ENCODE assay signal across 15 cellular contexts in the genomic region with DNA sequence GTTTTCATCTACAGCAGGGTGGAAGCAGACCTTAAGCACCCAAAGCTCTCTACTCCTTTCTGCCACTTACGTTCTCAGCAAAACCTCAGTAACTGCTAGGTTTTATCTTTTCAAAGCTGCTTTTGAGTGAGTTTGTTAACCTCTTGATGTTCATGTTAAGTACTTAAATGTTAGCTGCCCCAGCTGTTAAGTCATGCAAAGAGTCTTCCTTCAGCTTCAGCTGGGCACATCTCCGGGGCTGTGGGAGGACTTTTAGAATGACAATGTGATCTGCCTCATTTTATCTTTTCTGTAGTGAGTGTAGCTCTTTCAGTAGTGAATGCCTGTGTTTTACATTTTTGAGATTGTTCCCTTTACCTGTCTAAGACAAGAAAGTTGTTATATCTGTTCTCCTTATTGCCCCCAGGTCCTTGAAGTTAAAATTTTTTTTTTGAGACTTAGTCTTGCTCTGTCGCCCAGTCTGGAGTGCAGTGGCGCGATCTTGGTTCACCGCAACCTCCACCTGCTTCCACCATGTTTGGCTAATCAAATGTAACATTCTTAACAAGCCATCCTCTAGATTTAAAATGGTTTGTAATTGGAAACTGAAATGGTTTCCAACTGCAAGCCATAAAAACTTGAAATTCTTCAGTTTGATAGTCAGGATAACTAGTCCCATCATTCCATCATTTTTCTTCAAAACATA. TPM values are rescaled to one million over a fixed set of nuclear protein-coding genes. Genes with fewer than 3 reads are reported as not detected.
DNase-seq lines count a peak whose midpoint lies in the region; ATAC-seq and TF ChIP-seq lines count a peak whose summit lies in the region.
"Had no signal": no experiment of that assay in that cellular context is flagged by ENCODE, and none has a peak within 500 bp of the region (broad histone marks: within the 10 kb centered on the region; RNA-seq: fewer than 3 reads in every experiment).

No MANE protein-coding gene starts in this region.

- H3K36me3 Mint-ChIP-seq in naive B cell: peaks cover 0 to 5% of the 10 kb centered on the region in 2 donors

- DNase-seq in NCI-H82 (lab: John Stamatoyannopoulos, UW) (peak; percentile 11), NCI-H82 treated with DMSO at 0.1 percent for 48 hours (lab: John Stamatoyannopoulos, UW; ENCODE audit: unreplicated experiment) (no peak), OCI-M1 (lab: John Stamatoyannopoulos, UW) (peak; percentile 86), naive B cell (peak; percentile 23), mesenteric fat pad (ENCODE audit: low spot score) (no peak)
- DNase-seq: 8988T; activated effector memory CD4-positive, alpha-beta T cell treated with Interleukin-2 at 50 U/mL for 16 hours; colonic mucosa; NCI-H345; Right ventricle myocardium superior; stimulated activated CD4-positive, alpha-beta T cell treated with anti-CD3 and anti-CD28 coated beads, Interleukin-15, amount 100 ng/mL, for 24 hours had no signal

- H3K27me3 Mint-ChIP-seq in naive B cell: no peaks in the 10 kb centered on the region

- peak overlapping the region; percentile 33 to 81 (median 62) for H3K4me3 Mint-ChIP-seq in naive B cell

- peak; percentile 57 for ATAC-seq in GM21576 (IDR thresholded peaks at IDR 0.05; ENCODE audit: unreplicated experiment)
- ATAC-seq in naive B cell (ENCODE audit: low read depth in 2 of 2): peak; percentile 64 to 67
- no peak for ATAC-seq in SK-N-SH treated with all-trans-retinoic acid at 6 μM for 48 hours
- ATAC-seq in activated CD4-positive, CD25-positive, alpha-beta regulatory T cell treated with anti-CD3 and anti-CD28 coated beads, Interleukin-2, amount 50 U/mL, for 24 hours: no peak
- ATAC-seq: left lobe of liver had no signal

- peaks cover 42 to 73% (median 55%) of the 10 kb centered on the region in 3 donors for H3K4me1 Mint-ChIP-seq in naive B cell

- no peaks in the 10 kb centered on the region for H3K9me3 Mint-ChIP-seq in naive B cell

- peak overlapping the region; percentile 1 to 76 (median 68) for H3K27ac Mint-ChIP-seq in naive B cell

TF ChIP-seq in SK-N-SH treated with all-trans-retinoic acid at 6 μM for 48 hours, 23 proteins besides CTCF, POLR2A, EP300 and RAD21:
- TF ChIP-seq, protein P1, sequence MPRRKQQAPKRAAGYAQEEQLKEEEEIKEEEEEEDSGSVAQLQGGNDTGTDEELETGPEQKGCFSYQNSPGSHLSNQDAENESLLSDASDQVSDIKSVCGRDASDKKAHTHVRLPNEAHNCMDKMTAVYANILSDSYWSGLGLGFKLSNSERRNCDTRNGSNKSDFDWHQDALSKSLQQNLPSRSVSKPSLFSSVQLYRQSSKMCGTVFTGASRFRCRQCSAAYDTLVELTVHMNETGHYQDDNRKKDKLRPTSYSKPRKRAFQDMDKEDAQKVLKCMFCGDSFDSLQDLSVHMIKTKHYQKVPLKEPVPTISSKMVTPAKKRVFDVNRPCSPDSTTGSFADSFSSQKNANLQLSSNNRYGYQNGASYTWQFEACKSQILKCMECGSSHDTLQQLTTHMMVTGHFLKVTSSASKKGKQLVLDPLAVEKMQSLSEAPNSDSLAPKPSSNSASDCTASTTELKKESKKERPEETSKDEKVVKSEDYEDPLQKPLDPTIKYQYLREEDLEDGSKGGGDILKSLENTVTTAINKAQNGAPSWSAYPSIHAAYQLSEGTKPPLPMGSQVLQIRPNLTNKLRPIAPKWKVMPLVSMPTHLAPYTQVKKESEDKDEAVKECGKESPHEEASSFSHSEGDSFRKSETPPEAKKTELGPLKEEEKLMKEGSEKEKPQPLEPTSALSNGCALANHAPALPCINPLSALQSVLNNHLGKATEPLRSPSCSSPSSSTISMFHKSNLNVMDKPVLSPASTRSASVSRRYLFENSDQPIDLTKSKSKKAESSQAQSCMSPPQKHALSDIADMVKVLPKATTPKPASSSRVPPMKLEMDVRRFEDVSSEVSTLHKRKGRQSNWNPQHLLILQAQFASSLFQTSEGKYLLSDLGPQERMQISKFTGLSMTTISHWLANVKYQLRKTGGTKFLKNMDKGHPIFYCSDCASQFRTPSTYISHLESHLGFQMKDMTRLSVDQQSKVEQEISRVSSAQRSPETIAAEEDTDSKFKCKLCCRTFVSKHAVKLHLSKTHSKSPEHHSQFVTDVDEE (CRISPR knock-in tag; IDR thresholded peaks at IDR 0.05): no peak
- TF ChIP-seq ZC3H10 (CRISPR knock-in tag; IDR thresholded peaks at IDR 0.05): no peak
- TF ChIP-seq RARB (CRISPR knock-in tag; IDR thresholded peaks at IDR 0.05): no peak
- TF ChIP-seq ZNF70 (CRISPR knock-in tag; IDR thresholded peaks at IDR 0.05): no peak
- TF ChIP-seq ZNF565 (CRISPR knock-in tag; conservative IDR thresholded peaks at IDR 0.05; ENCODE audit: low read depth): no peak
- TF ChIP-seq CSDC2 (CRISPR knock-in tag; IDR thresholded peaks at IDR 0.05): no peak
- no peak for TF ChIP-seq GLIS3 (CRISPR knock-in tag; IDR thresholded peaks at IDR 0.05)

RNA-seq across cellular contexts. Expression of a gene that starts 19.6 kb away (rescaled TPM):
- 10 to 100 TPM; 54.5 to 83.5 (median 68.2) TPM for polyA plus RNA-seq in naive B cell (ENCODE audit: low read depth in 6 of 6)
- 33.7 TPM for total RNA-seq in mesenteric fat pad

Comparison
In these comparisons a context has a peak if more than half of its experiments do, and no peak if none do; other contexts are left out.
1. DNase-seq: peak in NCI-H82 (single experiment), OCI-M1 (single experiment) and naive B cell (single experiment); none in NCI-H82 treated with DMSO at 0.1 percent for 48 hours (single experiment) and mesenteric fat pad (single experiment).
2. ATAC-seq: peak in GM21576 (single experiment) and naive B cell (2 of 2); none in SK-N-SH treated with all-trans-retinoic acid at 6 μM for 48 hours (single experiment) and activated CD4-positive, CD25-positive, alpha-beta regulatory T cell treated with anti-CD3 and anti-CD28 coated beads, Interleukin-2, amount 50 U/mL, for 24 hours (0 of 2).